Comparison of ENCODE assay signal across 8 cellular contexts in the genomic region with DNA sequence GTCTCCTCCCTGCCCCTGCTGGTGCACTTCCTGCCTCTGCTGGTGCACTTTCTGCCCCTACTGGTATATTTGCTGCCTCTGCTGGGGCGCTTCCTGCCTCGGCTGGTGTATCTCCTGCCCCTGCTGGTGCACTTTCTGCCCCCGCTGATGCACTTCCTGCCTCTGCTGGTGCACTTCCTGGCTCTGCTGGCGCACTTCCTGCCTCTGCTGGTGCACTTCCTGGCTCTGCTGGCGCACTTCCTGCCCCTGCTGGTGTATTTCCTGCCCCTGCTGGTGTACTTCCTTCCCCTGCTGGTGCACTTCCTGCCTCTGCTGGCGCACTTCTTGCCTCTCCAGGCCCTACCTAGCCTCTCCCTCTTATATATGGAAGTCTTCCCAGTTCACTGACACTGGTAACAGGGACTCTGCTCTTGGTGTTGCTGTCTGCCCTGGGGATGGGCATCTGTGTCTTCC. TPM values are rescaled to one million over a fixed set of nuclear protein-coding genes. Genes with fewer than 3 reads are reported as not detected.
DNase-seq lines count a peak whose midpoint lies in the region; ATAC-seq and TF ChIP-seq lines count a peak whose summit lies in the region.

No MANE protein-coding gene starts in this region.

- no peaks in the 10 kb centered on the region for H3K79me2 ChIP-seq in OCI-LY1 (ENCODE audit: insufficient read depth, low read length)

- peak; percentile 75 for DNase-seq in activated effector memory CD4-positive, alpha-beta T cell treated with Interleukin-2 at 50 U/mL for 16 hours
- peak; percentile 85 for DNase-seq in natural killer cell treated with Interleukin-12 subunit alpha and Interleukin-12 subunit beta and Interleukin-15 and Interleukin-18, amount 100 ng/mL, for 72 hours (ENCODE audit: low spot score)
- DNase-seq in aorta (peak; percentile 61 to 75), NOMO-1 treated with dmso at 0.1 percent for 144 hours (lab: John Stamatoyannopoulos, UW; ENCODE audit: unreplicated experiment) (no peak)

- peaks cover 16 to 17% of the 10 kb centered on the region in 2 donors for H3K4me1 Mint-ChIP-seq in natural killer cell treated with Interleukin-12 subunit alpha and Interleukin-12 subunit beta and Interleukin-15 and Interleukin-18, amount 100 ng/mL, for 72 hours (ENCODE audit: low read depth in 2 of 2)

- intact Hi-C loops in aorta (cut with DNase I): no loop called here

- H3K27me3 ChIP-seq in BLaER1 treated with 17β-estradiol and CSF1 and Interleukin-3, amounts not matched to agents 10 nM and 100 nM: peaks cover 0 to 39% (median 0%) of the 10 kb centered on the region in 11 experiments; a peak in 8 of 22 replicates
- H3K27me3 ChIP-seq in OCI-LY1 (ENCODE audit: insufficient read depth, low read length) (no peaks in the 10 kb centered on the region), aorta (ENCODE audit: control insufficient read depth in 1 of 2, insufficient read depth in 2 of 2, low read length in 1 of 2) (no peaks in the 10 kb centered on the region)

- H3K27me3 Mint-ChIP-seq in natural killer cell treated with Interleukin-12 subunit alpha and Interleukin-12 subunit beta and Interleukin-15 and Interleukin-18, amount 100 ng/mL, for 72 hours: peaks cover 15 to 19% of the 10 kb centered on the region in 2 donors

- H3K4me1 ChIP-seq in BLaER1 treated with 17β-estradiol and CSF1 and Interleukin-3, amounts not matched to agents 10 nM and 100 nM: peaks cover 11 to 23% (median 17%) of the 10 kb centered on the region in 10 experiments
- H3K4me1 ChIP-seq in OCI-LY1 (ENCODE audit: insufficient read depth, low read length, severe bottlenecking) (peaks cover 15% of the 10 kb centered on the region), aorta (ENCODE audit: control insufficient read depth in 1 of 2, insufficient read depth in 2 of 2, low read length in 2 of 2) (no peaks in the 10 kb centered on the region)

- H3K27ac Mint-ChIP-seq in natural killer cell treated with Interleukin-12 subunit alpha and Interleukin-12 subunit beta and Interleukin-15 and Interleukin-18, amount 100 ng/mL, for 72 hours: peak overlapping the region; percentile 83 to 93

- H3K36me3 Mint-ChIP-seq in natural killer cell treated with Interleukin-12 subunit alpha and Interleukin-12 subunit beta and Interleukin-15 and Interleukin-18, amount 100 ng/mL, for 72 hours: peaks cover 15% of the 10 kb centered on the region

- H3K4me3 Mint-ChIP-seq in natural killer cell treated with Interleukin-12 subunit alpha and Interleukin-12 subunit beta and Interleukin-15 and Interleukin-18, amount 100 ng/mL, for 72 hours: peak overlapping the region; percentile 88

- peaks cover 0 to 26% (median 0%) of the 10 kb centered on the region in 11 experiments; a peak in 3 of 22 replicates for H4K20me1 ChIP-seq in BLaER1 treated with 17β-estradiol and CSF1 and Interleukin-3, amounts not matched to agents 10 nM and 100 nM
- H4K20me1 ChIP-seq in OCI-LY1 (ENCODE audit: insufficient read depth, low read length): no peaks in the 10 kb centered on the region

- H3F3A ChIP-seq in OCI-LY1 (ENCODE audit: insufficient read depth, low read length): no peaks in the 10 kb centered on the region

- peak; percentile 87 for ATAC-seq in natural killer cell treated with Interleukin-12 subunit alpha and Interleukin-12 subunit beta and Interleukin-15 and Interleukin-18, amount 100 ng/mL, for 72 hours
- ATAC-seq in aorta (ENCODE audit: low FRiP score) (no peak), HG02981 (IDR thresholded peaks at IDR 0.05; ENCODE audit: unreplicated experiment) (no peak), GM19035 (IDR thresholded peaks at IDR 0.05; ENCODE audit: unreplicated experiment) (no peak)

- H3K27ac ChIP-seq in BLaER1 treated with 17β-estradiol and CSF1 and Interleukin-3, amounts not matched to agents 10 nM and 100 nM: peak overlapping the region in 8 of 11 experiments; percentile 8 to 65 (median 42); a peak in 14 of 22 replicates
- H3K27ac ChIP-seq in OCI-LY1 (ENCODE audit: low read depth, low read length, poor library complexity, severe bottlenecking): no peak overlapping the region
- no peak overlapping the region for H3K27ac ChIP-seq in aorta (ENCODE audit: low read depth in 1 of 2, low read length in 2 of 2)

- peaks cover 4% of the 10 kb centered on the region for H3K9me3 Mint-ChIP-seq in natural killer cell treated with Interleukin-12 subunit alpha and Interleukin-12 subunit beta and Interleukin-15 and Interleukin-18, amount 100 ng/mL, for 72 hours

- 88 to 92% methylated on average over 6 of the region's 6 CpGs for WGBS in aorta, 2 donors

- no peak overlapping the region; a peak in 1 of 22 replicates for H3K9ac ChIP-seq in BLaER1 treated with 17β-estradiol and CSF1 and Interleukin-3, amounts not matched to agents 10 nM and 100 nM
- H3K9ac ChIP-seq in OCI-LY1 (ENCODE audit: low read length): no peak overlapping the region; the same call in 1 of the 2 replicates

- H3K4me2 ChIP-seq in BLaER1 treated with 17β-estradiol and CSF1 and Interleukin-3, amounts not matched to agents 10 nM and 100 nM: peak overlapping the region; percentile 38 to 80 (median 70)
- H3K4me2 ChIP-seq in OCI-LY1 (ENCODE audit: low read length): peak overlapping the region; percentile 65

- H3K36me3 ChIP-seq in BLaER1 treated with 17β-estradiol and CSF1 and Interleukin-3, amounts not matched to agents 10 nM and 100 nM: peaks cover 0 to 6% (median 0%) of the 10 kb centered on the region in 11 experiments; a peak in 2 of 22 replicates
- H3K36me3 ChIP-seq in OCI-LY1 (ENCODE audit: insufficient read depth, low read length): no peaks in the 10 kb centered on the region; the same call in 1 of the 2 replicates
- H3K36me3 ChIP-seq in aorta (ENCODE audit: control insufficient read depth in 1 of 2, insufficient read depth in 2 of 2, low read length in 1 of 2): no peaks in the 10 kb centered on the region

- peak overlapping the region in 9 of 10 experiments; percentile 3 to 48 (median 19); a peak in 14 of 20 replicates for H3K4me3 ChIP-seq in BLaER1 treated with 17β-estradiol and CSF1 and Interleukin-3, amounts not matched to agents 10 nM and 100 nM
- peak overlapping the region; percentile 56 for H3K4me3 ChIP-seq in OCI-LY1 (ENCODE audit: low read depth, low read length, poor library complexity, severe bottlenecking)
- no peak overlapping the region for H3K4me3 ChIP-seq in aorta (ENCODE audit: low read length in 2 of 2)

- H3K9me3 ChIP-seq in BLaER1 treated with 17β-estradiol and CSF1 and Interleukin-3, amounts not matched to agents 10 nM and 100 nM (replicated peaks in 1 of 11): peaks cover 3 to 17% (median 9%) of the 10 kb centered on the region in 11 experiments; a peak in 17 of 22 replicates
- H3K9me3 ChIP-seq in OCI-LY1 (ENCODE audit: low read length) (0 out of 2 replicates have a peak, but pooled peaks cover 2% of the 10 kb centered on the region), aorta (ENCODE audit: control insufficient read depth, low read length) (no peaks in the 10 kb centered on the region)

- peak overlapping the region; percentile 90; the same call in 1 of the 2 replicates for H2AFZ ChIP-seq in OCI-LY1 (ENCODE audit: low read length)

- peak; percentile 32 for TF ChIP-seq CTCF in OCI-LY1 (IDR thresholded peaks at IDR 0.05; ENCODE audit: low read length)

- no peaks in the 10 kb centered on the region for H3K9me2 ChIP-seq in OCI-LY1 (ENCODE audit: low read depth, low read length)

RNA-seq across cellular contexts. Expression of a gene that starts 10.1 kb away (rescaled TPM):
- 10 to 100 TPM; 58.7 to 67.4 TPM for total RNA-seq in natural killer cell treated with Interleukin-12 subunit alpha and Interleukin-12 subunit beta and Interleukin-15 and Interleukin-18, amount 100 ng/mL, for 72 hours
- total RNA-seq in aorta: 1 to 10 TPM; 4.1 to 4.4 TPM
- 1 to 10 TPM; 4.0 to 6.8 TPM for polyA plus RNA-seq in aorta

RNA-seq across cellular contexts. Expression of a gene that starts 36.1 kb away (rescaled TPM):
- not detected for total RNA-seq in natural killer cell treated with Interleukin-12 subunit alpha and Interleukin-12 subunit beta and Interleukin-15 and Interleukin-18, amount 100 ng/mL, for 72 hours
- not detected for total RNA-seq in aorta
- not detected for polyA plus RNA-seq in aorta

RNA-seq across cellular contexts. Expression of a gene that starts 38.9 kb away (rescaled TPM):
- 1 to 10 TPM in 1 of 2 donors, under 1 TPM in 1; 0.40 to 1.3 TPM for total RNA-seq in natural killer cell treated with Interleukin-12 subunit alpha and Interleukin-12 subunit beta and Interleukin-15 and Interleukin-18, amount 100 ng/mL, for 72 hours
- total RNA-seq in aorta: 10 to 100 TPM; 11.8 to 14.7 TPM
- polyA plus RNA-seq in aorta: 10 to 100 TPM; 12.6 to 13.3 TPM

RNA-seq across cellular contexts. Expression of a gene that starts 48.5 kb away (rescaled TPM):
- total RNA-seq in natural killer cell treated with Interleukin-12 subunit alpha and Interleukin-12 subunit beta and Interleukin-15 and Interleukin-18, amount 100 ng/mL, for 72 hours: 1 to 10 TPM; 5.2 to 7.4 TPM
- total RNA-seq in aorta: 10 to 100 TPM; 15.6 to 20.9 TPM
- 10 to 100 TPM in 1 of 2 donors, 1 to 10 TPM in 1; 4.5 to 22.6 TPM for polyA plus RNA-seq in aorta

Comparison
In these comparisons a context has a peak if more than half of its experiments do, and no peak if none do; other contexts are left out.
1. H3K27ac ChIP-seq: peak in BLaER1 treated with 17β-estradiol and CSF1 and Interleukin-3, amounts not matched to agents 10 nM and 100 nM (8 of 11); none in OCI-LY1 (single experiment) and aorta (0 of 2).
2. H3K4me3 ChIP-seq: peak in BLaER1 treated with 17β-estradiol and CSF1 and Interleukin-3, amounts not matched to agents 10 nM and 100 nM (9 of 10) and OCI-LY1 (single experiment); none in aorta (0 of 2).
3. ATAC-seq: peak in natural killer cell treated with Interleukin-12 subunit alpha and Interleukin-12 subunit beta and Interleukin-15 and Interleukin-18, amount 100 ng/mL, for 72 hours (2 of 2); none in aorta (single experiment), HG02981 (single experiment) and GM19035 (single experiment).
4. RNA of a gene that starts 10.1 kb away (total RNA-seq): 58.7 to 67.4 TPM in natural killer cell treated with Interleukin-12 subunit alpha and Interleukin-12 subunit beta and Interleukin-15 and Interleukin-18, amount 100 ng/mL, for 72 hours; 4.1 to 4.4 TPM in aorta; every median in the first group is over 10 times any median in the second.
5. RNA of a gene that starts 38.9 kb away (total RNA-seq): 11.8 to 14.7 TPM in aorta; 0.40 to 1.3 TPM in natural killer cell treated with Interleukin-12 subunit alpha and Interleukin-12 subunit beta and Interleukin-15 and Interleukin-18, amount 100 ng/mL, for 72 hours; every median in the first group is over 4 times any median in the second.